Comparison of ENCODE assay signal across 8 cellular contexts in genomic region chr19:38402967-38403674, GRCh38. TPM values are rescaled to one million over a fixed set of nuclear protein-coding genes. Genes with fewer than 3 reads are reported as not detected.
A peak's percentile ranks its signal among the peaks of the same experiment; 100 is the strongest.
DNase-seq lines count a peak whose midpoint lies in the region; ATAC-seq and TF ChIP-seq lines count a peak whose summit lies in the region.

TSS of gene FAM98C (plus strand) at chr19:38403093. CDS start at chr19:38403154, 61 bp downstream.

- peak; percentile 47 for TF ChIP-seq POLR2A in GM19099 (IDR thresholded peaks at IDR 0.05; ENCODE audit: extremely low read depth, insufficient read length, low read depth)

- DNase-seq in Ammon's horn (ENCODE audit: low spot score), result peak; percentile 97
- DNase-seq in NCI-H460 (ENCODE audit: extremely low read depth, low read depth), result peak; percentile 91
- peak; percentile 98 for DNase-seq in activated CD4-positive, alpha-beta T cell treated with anti-CD3 and anti-CD28 coated beads for 1 hour
- DNase-seq in cerebellum (ENCODE audit: low spot score), result peak; percentile 100
- DNase-seq in kidney tubule cell (ENCODE audit: low spot score), result peak; percentile 97
- peak; percentile 91 to 96 (median 94) for DNase-seq in stimulated activated CD4-positive, alpha-beta T cell treated with anti-CD3 and anti-CD28 coated beads, Interleukin-1b, Interleukin-23, amount 100 ng/mL, for 24 hours (ENCODE audit: low read depth in 4 of 4, low spot score in 1 of 4)

- peak; percentile 88 for ATAC-seq in HG03432 (IDR thresholded peaks at IDR 0.05; ENCODE audit: unreplicated experiment)

RNA-seq across cellular contexts. Expression of gene FAM98C, which starts in this region (rescaled TPM):
- 12.1 and 12.5 TPM in 2 replicates for total RNA-seq in NCI-H460 (2014; rRNA removed; shearing (Covaris generic))
- polyA plus RNA-seq in NCI-H460 (2014; cell fraction: nucleus; rRNA removed), result 31.7 and 40.3 TPM in 2 replicates
- total RNA-seq in cerebellum, result 12.8 TPM

Comparison
In these comparisons a context has a peak if more than half of its experiments do, and no peak if none do; other contexts are left out.
1. Peak in every context shown above with its lines: DNase-seq and ATAC-seq.